ENCODE assay signal across 12 cellular contexts in genomic region chr14:68182492-68182891, GRCh38.
DNase-seq lines count a peak whose midpoint lies in the region; ATAC-seq, FAIRE-seq and TF ChIP-seq lines count a peak whose summit lies in the region.
"Had no signal": no experiment of that assay in that cellular context is flagged by ENCODE, and none has a peak within 500 bp of the region (broad histone marks: within the 10 kb centered on the region; RNA-seq: fewer than 3 reads in every experiment).

No MANE protein-coding gene starts in this region.

- H2AFZ ChIP-seq in HepG2 (ENCODE audit: low read length) = no peak overlapping the region

- H3K36me3 Mint-ChIP-seq in Calu3 (ENCODE audit: insufficient read depth, unreplicated experiment) = no peaks in the 10 kb centered on the region
- H3K36me3 Mint-ChIP-seq in activated naive CD4-positive, alpha-beta T cell treated with anti-CD3 and anti-CD28 coated beads, Interleukin-2, amount 50 U/mL, for 24 hours = peaks cover 4% of the 10 kb centered on the region

- no peak for FAIRE-seq in HepG2 (lab: Jason Lieb, UNC)

- no peaks in the 10 kb centered on the region for H3K79me2 ChIP-seq in HepG2 (ENCODE audit: insufficient read depth, low read length)

- no peak overlapping the region for H3K4me2 ChIP-seq in HepG2 (ENCODE audit: low read depth, low read length)

- TF ChIP-seq CTCF in Calu3 (IDR thresholded peaks at IDR 0.05; ENCODE audit: unreplicated experiment) (no peak), psoas muscle (IDR thresholded peaks at IDR 0.05) (no peak), HepG2 (CRISPR knock-in tag; IDR thresholded peaks at IDR 0.05) (no peak)

- H3K36me3 ChIP-seq in psoas muscle (ENCODE audit: insufficient read depth in 1 of 2, low read depth in 1 of 2) = no peaks in the 10 kb centered on the region
- no peaks in the 10 kb centered on the region for H3K36me3 ChIP-seq in HepG2 (replicated peaks in 1 of 2; ENCODE audit: control insufficient read depth in 1 of 2, insufficient read depth in 2 of 2, low read length in 2 of 2)
- H3K36me3 ChIP-seq: brain microvascular endothelial cell had no signal

- peak; percentile 63 for ATAC-seq in GM19324 (IDR thresholded peaks at IDR 0.05; ENCODE audit: low FRiP score, unreplicated experiment)
- peak; percentile 88 for ATAC-seq in HG02973 (IDR thresholded peaks at IDR 0.05; ENCODE audit: unreplicated experiment)
- ATAC-seq in right cardiac atrium = no peak
- ATAC-seq in psoas muscle = no peak
- ATAC-seq in HepG2 = no peak

- H3K27ac Mint-ChIP-seq in Calu3 (ENCODE audit: unreplicated experiment) = peak overlapping the region; percentile 47
- peak overlapping the region; percentile 82 for H3K27ac Mint-ChIP-seq in activated naive CD4-positive, alpha-beta T cell treated with anti-CD3 and anti-CD28 coated beads, Interleukin-2, amount 50 U/mL, for 24 hours
- H3K27ac Mint-ChIP-seq: IgD-negative memory B cell had no signal

- intact Hi-C loops in Calu3 (cut with micrococcal nuclease; ENCODE audit: unreplicated experiment) = no loop called here
- intact Hi-C loops in right cardiac atrium (cut with DNase I) = no loop called here
- intact Hi-C loops in psoas muscle (cut with DNase I) = no loop called here
- intact Hi-C loops in HepG2 (cut with micrococcal nuclease; ENCODE audit: unreplicated experiment) = no loop called here

- H3K4me1 Mint-ChIP-seq in Calu3 (ENCODE audit: low read depth, unreplicated experiment) = peaks cover 50% of the 10 kb centered on the region
- H3K4me1 Mint-ChIP-seq in activated naive CD4-positive, alpha-beta T cell treated with anti-CD3 and anti-CD28 coated beads, Interleukin-2, amount 50 U/mL, for 24 hours = peaks cover 27% of the 10 kb centered on the region

- 94% methylated on average over 5 of the region's 5 CpGs for WGBS in right cardiac atrium
- 93 to 95% (median 94%) methylated on average over 5 of the region's 5 CpGs for WGBS in psoas muscle, 3 donors
- 96% methylated on average over 5 of the region's 5 CpGs for WGBS in HepG2 (ENCODE audit: low lambda C conversion rate)

- in situ Hi-C loops in HepG2 (cut with HindIII; ENCODE audit: extremely low pct_ligation_motif_present, low pct_unique_long_range_greater_than_20kb) = no loop called here

- H3K9ac ChIP-seq in HepG2 (ENCODE audit: insufficient read depth, low read depth, low read length) = no peak overlapping the region

- no peaks in the 10 kb centered on the region for H3K9me3 Mint-ChIP-seq in Calu3 (ENCODE audit: low read depth, unreplicated experiment)
- no peaks in the 10 kb centered on the region for H3K9me3 Mint-ChIP-seq in activated naive CD4-positive, alpha-beta T cell treated with anti-CD3 and anti-CD28 coated beads, Interleukin-2, amount 50 U/mL, for 24 hours

- no peak for TF ChIP-seq POLR2A in HepG2 (IDR thresholded peaks at IDR 0.05; ENCODE audit: insufficient read depth in 1 of 2, low read depth in 2 of 2, low read length in 2 of 2)

- TF ChIP-seq EP300 in HepG2 (IDR thresholded peaks at IDR 0.05; ENCODE audit: low read depth in 2 of 2, low read length in 2 of 2) (no peak), HepG2 (CRISPR knock-in tag; IDR thresholded peaks at IDR 0.05; ENCODE audit: borderline replicate concordance) (no peak)

- no peak overlapping the region for H3K4me3 ChIP-seq in right cardiac atrium (ENCODE audit: low read length)
- H3K4me3 ChIP-seq in psoas muscle = no peak overlapping the region
- no peak overlapping the region for H3K4me3 ChIP-seq in HepG2 (replicated peaks in 1 of 3; ENCODE audit: insufficient read depth in 1 of 3, low read depth in 2 of 3, low read length in 3 of 3)

- H3K9me3 ChIP-seq in right cardiac atrium (ENCODE audit: control insufficient read depth, low read length) (no peaks in the 10 kb centered on the region), psoas muscle (no peaks in the 10 kb centered on the region), HepG2 (ENCODE audit: low read length) (no peaks in the 10 kb centered on the region)

- H3K4me3 Mint-ChIP-seq in Calu3 (ENCODE audit: low read depth, unreplicated experiment) = no peak overlapping the region
- H3K4me3 Mint-ChIP-seq in activated naive CD4-positive, alpha-beta T cell treated with anti-CD3 and anti-CD28 coated beads, Interleukin-2, amount 50 U/mL, for 24 hours = peak overlapping the region; percentile 33

- H4K20me1 ChIP-seq in HepG2 (ENCODE audit: insufficient read depth, low read length) = no peaks in the 10 kb centered on the region

- CTCF ChIA-PET in Calu3 (lab: Charles Lee) = no interaction called here
- CTCF ChIA-PET in HepG2 (lab: Yijun Ruan, JAX; ENCODE audit: low intra/inter-chr PET ratio, low total read pairs) = no interaction called here

- no peak overlapping the region for H3K27ac ChIP-seq in right cardiac atrium (ENCODE audit: low read length)
- no peak overlapping the region for H3K27ac ChIP-seq in psoas muscle
- H3K27ac ChIP-seq in HepG2 (ENCODE audit: extremely low read length, insufficient read depth, low read length) = no peak overlapping the region
- H3K27ac ChIP-seq: brain microvascular endothelial cell had no signal

- DNase-seq in Calu3 (no peak), right cardiac atrium (no peak), psoas muscle (no peak), HepG2 (ENCODE audit: low spot score) (no peak), NCI-H187 treated with DMSO at 0.1 percent for 48 hours (lab: John Stamatoyannopoulos, UW) (no peak)
- DNase-seq: brain microvascular endothelial cell, mammary epithelial cell, NCI-H526 treated with DMSO at 0.1 percent for 48 hours had no signal

- no TSS peak for BruUV-seq in Calu3 (replicated peaks; lab: Mats Ljungman, UMichigan)
- BruUV-seq in HepG2 (replicated peaks; lab: Mats Ljungman, UMichigan) = no TSS peak

- H3K27me3 ChIP-seq in right cardiac atrium (ENCODE audit: control insufficient read depth, insufficient read depth) (no peaks in the 10 kb centered on the region), psoas muscle (ENCODE audit: insufficient read depth in 3 of 3, low read length in 2 of 3) (no peaks in the 10 kb centered on the region), HepG2 (ENCODE audit: control insufficient read depth in 1 of 2, insufficient read depth in 2 of 2, low read length in 2 of 2) (no peaks in the 10 kb centered on the region)
- H3K27me3 ChIP-seq: brain microvascular endothelial cell had no signal

- POLR2A ChIA-PET in HepG2 (lab: Yijun Ruan, JAX) = interaction anchor here (1.4 to 2.2 kb wide), 2 partner anchors 8 to 10 kb away, joined by 4 to 5 read pairs; no protein-coding TSS in a partner anchor

- TF ChIP-seq RAD21 in HepG2 (CRISPR knock-in tag; IDR thresholded peaks at IDR 0.05) = no peak

- no peaks in the 10 kb centered on the region for H3K27me3 Mint-ChIP-seq in Calu3 (ENCODE audit: unreplicated experiment)
- H3K27me3 Mint-ChIP-seq in activated naive CD4-positive, alpha-beta T cell treated with anti-CD3 and anti-CD28 coated beads, Interleukin-2, amount 50 U/mL, for 24 hours = no peaks in the 10 kb centered on the region
- H3K27me3 Mint-ChIP-seq: IgD-negative memory B cell had no signal

- H3K4me1 ChIP-seq in right cardiac atrium (ENCODE audit: control insufficient read depth, insufficient read depth, low read length) (no peaks in the 10 kb centered on the region), psoas muscle (no peaks in the 10 kb centered on the region), HepG2 (ENCODE audit: insufficient read depth, low read length) (peaks cover 24% of the 10 kb centered on the region)

TF ChIP-seq in HepG2, 621 proteins besides CTCF, POLR2A, EP300 and RAD21 (continues in another document):
- TF ChIP-seq ATF1 (CRISPR knock-in tag; IDR thresholded peaks at IDR 0.05) (no peak), SUZ12 (IDR thresholded peaks at IDR 0.05; ENCODE audit: low read depth, low read length) (no peak), SIX4 (CRISPR knock-in tag; IDR thresholded peaks at IDR 0.05) (no peak), SATB2 (CRISPR knock-in tag; IDR thresholded peaks at IDR 0.05) (no peak), ZNF281 (CRISPR knock-in tag; IDR thresholded peaks at IDR 0.05; ENCODE audit: borderline replicate concordance) (no peak), ZZZ3 (CRISPR knock-in tag; IDR thresholded peaks at IDR 0.05; ENCODE audit: borderline replicate concordance) (no peak), HOXA5 (CRISPR knock-in tag; IDR thresholded peaks at IDR 0.05) (no peak), TRAFD1 (CRISPR knock-in tag; IDR thresholded peaks at IDR 0.05; ENCODE audit: borderline replicate concordance) (no peak), SETDB1 (CRISPR knock-in tag; IDR thresholded peaks at IDR 0.05; ENCODE audit: borderline replicate concordance) (no peak), ZSCAN9 (CRISPR knock-in tag; IDR thresholded peaks at IDR 0.05; ENCODE audit: borderline replicate concordance) (no peak)

Comparison
In these comparisons a context has a peak if more than half of its experiments do, and no peak if none do; other contexts are left out.
1. ATAC-seq: peak in GM19324 (single experiment) and HG02973 (single experiment); none in right cardiac atrium (0 of 2), psoas muscle (0 of 4) and HepG2 (single experiment).